ENCODE assay signal across 10 cellular contexts in genomic region chr16:88936008-88936912, GRCh38. TPM values are rescaled to one million over a fixed set of nuclear protein-coding genes. Genes with fewer than 3 reads are reported as not detected.
DNase-seq lines count a peak whose midpoint lies in the region; ATAC-seq lines count a peak whose summit lies in the region.
"Had no signal": no experiment of that assay in that cellular context is flagged by ENCODE, and none has a peak within 500 bp of the region (broad histone marks: within the 10 kb centered on the region; RNA-seq: fewer than 3 reads in every experiment).

No MANE protein-coding gene starts in this region.

- H3K4me1 Mint-ChIP-seq in T-helper 17 cell: peaks cover 4% of the 10 kb centered on the region

- H3K36me3 Mint-ChIP-seq in T-helper 17 cell (ENCODE audit: low read depth): no peaks in the 10 kb centered on the region

- ATAC-seq in T-helper 17 cell (peak; percentile 20), left lobe of liver (peak; percentile 28), HG03565 (IDR thresholded peaks at IDR 0.05; ENCODE audit: unreplicated experiment) (no peak), GM21390 (IDR thresholded peaks at IDR 0.05; ENCODE audit: unreplicated experiment) (no peak), GM21576 (IDR thresholded peaks at IDR 0.05; ENCODE audit: unreplicated experiment) (no peak), GM21367 (IDR thresholded peaks at IDR 0.05; ENCODE audit: unreplicated experiment) (no peak)

- no peak overlapping the region for H3K27ac Mint-ChIP-seq in T-helper 17 cell

- peak; percentile 43 for DNase-seq in stimulated activated CD4-positive, alpha-beta T cell treated with anti-CD3 and anti-CD28 coated beads, Interleukin-15, amount 100 ng/mL, for 24 hours
- DNase-seq in stimulated activated CD4-positive, alpha-beta T cell treated with anti-CD3 and anti-CD28 coated beads, Interleukin-2, amount 100 ng/mL, for 48 hours: no peak
- DNase-seq in T-helper 17 cell: no peak
- no peak for DNase-seq in left lobe of liver (ENCODE audit: low spot score)
- DNase-seq: brain microvascular endothelial cell, SK-N-SH had no signal

- H3K4me3 Mint-ChIP-seq in T-helper 17 cell: peak overlapping the region; percentile 50

- H3K9me3 ChIP-seq in T-helper 17 cell (ENCODE audit: control insufficient read depth, low read length, poor library complexity, severe bottlenecking): no peaks in the 10 kb centered on the region
- H3K9me3 ChIP-seq: SK-N-SH had no signal

- H3K27me3 Mint-ChIP-seq in T-helper 17 cell: peaks cover 25% of the 10 kb centered on the region

RNA-seq across cellular contexts. Expression of gene CBFA2T3, which starts 40.7 kb away (rescaled TPM):
- total RNA-seq in T-helper 17 cell (1 to 10 TPM; 3.2 to 4.4 TPM), left lobe of liver (11.0 TPM)

Comparison
In these comparisons a context has a peak if more than half of its experiments do, and no peak if none do; other contexts are left out.
1. ATAC-seq: peak in T-helper 17 cell (single experiment) and left lobe of liver (single experiment); none in HG03565 (single experiment), GM21390 (single experiment), GM21576 (single experiment) and GM21367 (single experiment).